1 cellular context compared by ENCODE assay signal in the genomic region with DNA sequence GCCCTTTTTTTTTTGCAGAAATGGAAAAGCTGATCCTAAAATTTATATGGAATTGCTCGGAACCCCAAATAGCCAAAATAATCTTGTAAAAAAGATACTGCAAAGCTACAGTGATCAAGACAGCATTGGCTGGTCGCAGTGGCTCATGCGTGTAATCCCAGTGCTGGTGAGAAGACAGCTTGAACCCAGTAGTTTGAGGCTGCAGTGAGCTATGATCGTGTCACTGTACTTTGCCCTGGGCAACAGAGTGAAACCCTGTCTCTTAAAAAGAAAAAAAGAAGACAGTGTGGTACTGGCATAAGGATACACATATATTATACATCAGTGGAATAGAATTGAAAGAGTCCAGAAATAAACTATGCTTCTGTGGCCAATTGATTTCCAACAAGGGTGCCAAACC.
TF ChIP-seq lines count a peak whose summit lies in the region.

No MANE protein-coding gene starts in this region.

TF ChIP-seq in GM12878, 131 proteins besides CTCF, POLR2A, EP300 and RAD21:
- TF ChIP-seq, protein P1, sequence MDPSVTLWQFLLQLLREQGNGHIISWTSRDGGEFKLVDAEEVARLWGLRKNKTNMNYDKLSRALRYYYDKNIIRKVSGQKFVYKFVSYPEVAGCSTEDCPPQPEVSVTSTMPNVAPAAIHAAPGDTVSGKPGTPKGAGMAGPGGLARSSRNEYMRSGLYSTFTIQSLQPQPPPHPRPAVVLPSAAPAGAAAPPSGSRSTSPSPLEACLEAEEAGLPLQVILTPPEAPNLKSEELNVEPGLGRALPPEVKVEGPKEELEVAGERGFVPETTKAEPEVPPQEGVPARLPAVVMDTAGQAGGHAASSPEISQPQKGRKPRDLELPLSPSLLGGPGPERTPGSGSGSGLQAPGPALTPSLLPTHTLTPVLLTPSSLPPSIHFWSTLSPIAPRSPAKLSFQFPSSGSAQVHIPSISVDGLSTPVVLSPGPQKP (IDR thresholded peaks at IDR 0.05; ENCODE audit: low read depth, low read length): no peak
- TF ChIP-seq, protein P2, sequence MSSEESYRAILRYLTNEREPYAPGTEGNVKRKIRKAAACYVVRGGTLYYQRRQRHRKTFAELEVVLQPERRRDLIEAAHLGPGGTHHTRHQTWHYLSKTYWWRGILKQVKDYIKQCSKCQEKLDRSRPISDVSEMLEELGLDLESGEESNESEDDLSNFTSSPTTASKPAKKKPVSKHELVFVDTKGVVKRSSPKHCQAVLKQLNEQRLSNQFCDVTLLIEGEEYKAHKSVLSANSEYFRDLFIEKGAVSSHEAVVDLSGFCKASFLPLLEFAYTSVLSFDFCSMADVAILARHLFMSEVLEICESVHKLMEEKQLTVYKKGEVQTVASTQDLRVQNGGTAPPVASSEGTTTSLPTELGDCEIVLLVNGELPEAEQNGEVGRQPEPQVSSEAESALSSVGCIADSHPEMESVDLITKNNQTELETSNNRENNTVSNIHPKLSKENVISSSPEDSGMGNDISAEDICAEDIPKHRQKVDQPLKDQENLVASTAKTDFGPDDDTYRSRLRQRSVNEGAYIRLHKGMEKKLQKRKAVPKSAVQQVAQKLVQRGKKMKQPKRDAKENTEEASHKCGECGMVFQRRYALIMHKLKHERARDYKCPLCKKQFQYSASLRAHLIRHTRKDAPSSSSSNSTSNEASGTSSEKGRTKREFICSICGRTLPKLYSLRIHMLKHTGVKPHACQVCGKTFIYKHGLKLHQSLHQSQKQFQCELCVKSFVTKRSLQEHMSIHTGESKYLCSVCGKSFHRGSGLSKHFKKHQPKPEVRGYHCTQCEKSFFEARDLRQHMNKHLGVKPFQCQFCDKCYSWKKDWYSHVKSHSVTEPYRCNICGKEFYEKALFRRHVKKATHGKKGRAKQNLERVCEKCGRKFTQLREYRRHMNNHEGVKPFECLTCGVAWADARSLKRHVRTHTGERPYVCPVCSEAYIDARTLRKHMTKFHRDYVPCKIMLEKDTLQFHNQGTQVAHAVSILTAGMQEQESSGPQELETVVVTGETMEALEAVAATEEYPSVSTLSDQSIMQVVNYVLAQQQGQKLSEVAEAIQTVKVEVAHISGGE (CRISPR knock-in tag; IDR thresholded peaks at IDR 0.05): no peak
